Comparison of ENCODE assay signal across 25 cellular contexts in the genomic region with DNA sequence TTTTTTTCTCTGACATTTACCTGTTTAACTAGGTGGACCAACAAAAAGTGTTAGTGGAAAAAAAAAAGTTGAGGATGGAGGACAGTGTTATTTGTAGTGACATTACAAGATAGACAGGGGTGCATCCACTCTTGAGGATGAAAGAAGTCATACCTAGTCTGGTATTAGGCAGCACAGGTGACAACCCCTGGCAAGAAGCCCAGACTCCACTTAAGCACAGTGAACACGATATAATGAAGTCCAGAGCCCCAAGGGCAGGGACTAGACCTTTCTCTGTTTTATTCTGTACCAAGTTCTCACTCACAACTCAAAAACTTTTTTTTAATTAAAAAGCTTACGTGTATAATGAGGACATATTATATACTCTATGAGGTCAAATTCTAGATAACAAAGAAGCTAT.
DNase-seq lines count a peak whose midpoint lies in the region; ATAC-seq and TF ChIP-seq lines count a peak whose summit lies in the region.
"Had no signal": no experiment of that assay in that cellular context is flagged by ENCODE, and none has a peak within 500 bp of the region (broad histone marks: within the 10 kb centered on the region; RNA-seq: fewer than 3 reads in every experiment).

No MANE protein-coding gene starts in this region.

- no peak for ATAC-seq in HG03039 (IDR thresholded peaks at IDR 0.05; ENCODE audit: unreplicated experiment)
- ATAC-seq: mucosa of descending colon, sciatic nerve had no signal

- H3K4me2 ChIP-seq in OCI-LY7 (ENCODE audit: low read length), result no peak overlapping the region
- H3K4me2 ChIP-seq: hepatocyte had no signal

- H3K27ac ChIP-seq in OCI-LY7 (ENCODE audit: low read depth, low read length, poor library complexity, severe bottlenecking), result no peak overlapping the region
- H3K27ac ChIP-seq: 22Rv1, GM23248, hepatocyte, pancreas had no signal

- TF ChIP-seq CTCF in OCI-LY7 (conservative IDR thresholded peaks at IDR 0.05; ENCODE audit: low read length), result no peak

- H3K9me2 ChIP-seq in OCI-LY7 (ENCODE audit: insufficient read depth, low read length), result no peaks in the 10 kb centered on the region

- H2AFZ ChIP-seq in OCI-LY7 (ENCODE audit: low read length), result no peak overlapping the region
- H2AFZ ChIP-seq: GM23248, hepatocyte had no signal

- no peaks in the 10 kb centered on the region for H4K20me1 ChIP-seq in OCI-LY7 (ENCODE audit: insufficient read depth, low read length)

- no TSS peak for BruUV-seq in OCI-LY7 (replicated peaks; lab: Mats Ljungman, UMichigan)

- H3K9me3 ChIP-seq in OCI-LY7 (ENCODE audit: low read length), result no peaks in the 10 kb centered on the region
- H3K9me3 ChIP-seq: mucosa of descending colon, pancreas had no signal

- CTCF ChIA-PET in OCI-LY7 (lab: Charles Lee; ENCODE audit: unreplicated experiment), result no interaction called here

- H3K4me3 ChIP-seq in OCI-LY7 (ENCODE audit: low read depth, low read length, poor library complexity, severe bottlenecking), result no peak overlapping the region
- H3K4me3 ChIP-seq: GM23248, hepatocyte, mucosa of descending colon, pancreas had no signal

- POLR2A ChIA-PET in OCI-LY7 (lab: Charles Lee), result interaction anchor here (0.6 kb wide), 1 partner anchor 269 kb away, joined by 3 read pairs; no protein-coding TSS in a partner anchor

- H3K4me1 ChIP-seq in OCI-LY7 (ENCODE audit: insufficient read depth, low read length, poor library complexity, severe bottlenecking), result no peaks in the 10 kb centered on the region
- H3K4me1 ChIP-seq: pancreas had no signal

- H3K79me2 ChIP-seq in OCI-LY7 (ENCODE audit: insufficient read depth, low read depth, low read length), result no peaks in the 10 kb centered on the region
- H3K79me2 ChIP-seq: hepatocyte had no signal

- peak; percentile 4 for DNase-seq in DMS79 treated with DMSO at 0.1 percent for 48 hours (lab: John Stamatoyannopoulos, UW)
- DNase-seq in DMS79 (lab: John Stamatoyannopoulos, UW), result no peak
- DNase-seq in NCI-H1417 (lab: John Stamatoyannopoulos, UW), result peak; percentile 74 to 90 (median 82)
- DNase-seq in NCI-H510A treated with DMSO at 0.1 percent for 48 hours (lab: John Stamatoyannopoulos, UW), result peak; percentile 68
- DNase-seq in SK-N-DZ (ENCODE audit: low spot score), result peak; percentile 27
- DNase-seq in pons (ENCODE audit: low spot score), result no peak
- no peak for DNase-seq in OCI-LY7 (ENCODE audit: low spot score)
- DNase-seq: activated B cell treated with CpG ODN at 0.5 μM for 24 hours; activated CD4-positive, alpha-beta memory T cell treated with anti-CD3 and anti-CD28 coated beads for 36 hours; activated effector memory CD4-positive, alpha-beta T cell treated with Interleukin-2 at 50 U/mL for 16 hours; activated naive CD8-positive, alpha-beta T cell treated with anti-CD3 and anti-CD28 coated beads, Interleukin-2, amount 10 ng/mL, durations not matched to agents 7 days and 5 days; AML-193; CD8-positive, alpha-beta memory T cell; GM23248; immature natural killer cell; mucosa of descending colon; NCI-H1694; nephron progenitor cell; T-helper 9 cell; trophoblast cell had no signal

- intact Hi-C loops in OCI-LY7 (cut with micrococcal nuclease; ENCODE audit: unreplicated experiment), result no loop called here

- H3K36me3 ChIP-seq in OCI-LY7 (ENCODE audit: insufficient read depth, low read length), result no peaks in the 10 kb centered on the region
- H3K36me3 ChIP-seq: pancreas had no signal

Comparison
In these comparisons a context has a peak if more than half of its experiments do, and no peak if none do; other contexts are left out.
1. DNase-seq: peak in DMS79 treated with DMSO at 0.1 percent for 48 hours (single experiment), NCI-H1417 (3 of 3), NCI-H510A treated with DMSO at 0.1 percent for 48 hours (single experiment) and SK-N-DZ (single experiment); none in DMS79 (single experiment), pons (single experiment) and OCI-LY7 (single experiment).